In genomic region chr1:1782399-1783221, GRCh38 we compare ENCODE assay signal across 1 cellular context.
A peak's percentile ranks its signal among the peaks of the same experiment; 100 is the strongest.
TF ChIP-seq lines count a peak whose summit lies in the region.

No MANE protein-coding gene starts in this region.

TF ChIP-seq in WTC11, 78 proteins besides CTCF, POLR2A, EP300 and RAD21 (continued from another document and continues in another):
- TF ChIP-seq ATF6 (CRISPR knock-in tag; IDR thresholded peaks at IDR 0.05) (no peak), ZBTB43 (CRISPR knock-in tag; IDR thresholded peaks at IDR 0.05) (0 out of 2 replicates have a peak, but pooled peaks have one; percentile 35), NR1H2 (CRISPR knock-in tag; IDR thresholded peaks at IDR 0.05) (no peak), MLX (CRISPR knock-in tag; IDR thresholded peaks at IDR 0.05) (no peak), ATF2 (CRISPR knock-in tag; IDR thresholded peaks at IDR 0.05; ENCODE audit: borderline replicate concordance, low read depth) (no peak), JAZF1 (CRISPR knock-in tag; IDR thresholded peaks at IDR 0.05) (no peak), FOXK1 (CRISPR knock-in tag; IDR thresholded peaks at IDR 0.05) (peak; percentile 43; the same call in 1 of the 2 replicates), ZSCAN18 (CRISPR knock-in tag; IDR thresholded peaks at IDR 0.05) (no peak), IRF2 (CRISPR knock-in tag; IDR thresholded peaks at IDR 0.05; ENCODE audit: borderline replicate concordance, low read depth) (no peak), FOXP1 (CRISPR knock-in tag; IDR thresholded peaks at IDR 0.05; ENCODE audit: borderline replicate concordance) (no peak), ETV6 (CRISPR knock-in tag; IDR thresholded peaks at IDR 0.05) (no peak), ZBTB21 (CRISPR knock-in tag; IDR thresholded peaks at IDR 0.05; ENCODE audit: borderline replicate concordance) (no peak), ZNF317 (CRISPR knock-in tag; IDR thresholded peaks at IDR 0.05; ENCODE audit: borderline replicate concordance, low read depth) (no peak), CREB1 (CRISPR knock-in tag; IDR thresholded peaks at IDR 0.05) (no peak), ZNF138 (CRISPR knock-in tag; conservative IDR thresholded peaks at IDR 0.05) (no peak), NFATC4 (CRISPR knock-in tag; IDR thresholded peaks at IDR 0.05) (no peak), OVOL2 (CRISPR knock-in tag; IDR thresholded peaks at IDR 0.05; ENCODE audit: borderline replicate concordance) (no peak), ZNF281 (CRISPR knock-in tag; IDR thresholded peaks at IDR 0.05) (0 out of 2 replicates have a peak, but pooled peaks have one; percentile 43), SMAD4 (CRISPR knock-in tag; IDR thresholded peaks at IDR 0.05) (no peak)
- TF ChIP-seq, protein P1, sequence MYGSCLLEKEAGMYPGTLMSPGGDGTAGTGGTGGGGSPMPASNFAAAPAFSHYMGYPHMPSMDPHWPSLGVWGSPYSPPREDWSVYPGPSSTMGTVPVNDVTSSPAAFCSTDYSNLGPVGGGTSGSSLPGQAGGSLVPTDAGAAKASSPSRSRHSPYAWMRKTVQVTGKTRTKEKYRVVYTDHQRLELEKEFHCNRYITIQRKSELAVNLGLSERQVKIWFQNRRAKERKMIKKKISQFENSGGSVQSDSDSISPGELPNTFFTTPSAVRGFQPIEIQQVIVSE (CRISPR knock-in tag; IDR thresholded peaks at IDR 0.05; ENCODE audit: borderline replicate concordance), result no peak
- TF ChIP-seq, protein P2, sequence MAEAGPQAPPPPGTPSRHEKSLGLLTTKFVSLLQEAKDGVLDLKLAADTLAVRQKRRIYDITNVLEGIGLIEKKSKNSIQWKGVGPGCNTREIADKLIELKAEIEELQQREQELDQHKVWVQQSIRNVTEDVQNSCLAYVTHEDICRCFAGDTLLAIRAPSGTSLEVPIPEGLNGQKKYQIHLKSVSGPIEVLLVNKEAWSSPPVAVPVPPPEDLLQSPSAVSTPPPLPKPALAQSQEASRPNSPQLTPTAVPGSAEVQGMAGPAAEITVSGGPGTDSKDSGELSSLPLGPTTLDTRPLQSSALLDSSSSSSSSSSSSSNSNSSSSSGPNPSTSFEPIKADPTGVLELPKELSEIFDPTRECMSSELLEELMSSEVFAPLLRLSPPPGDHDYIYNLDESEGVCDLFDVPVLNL (CRISPR knock-in tag; IDR thresholded peaks at IDR 0.05; ENCODE audit: borderline replicate concordance, low read depth), result no peak
- TF ChIP-seq, protein P3, sequence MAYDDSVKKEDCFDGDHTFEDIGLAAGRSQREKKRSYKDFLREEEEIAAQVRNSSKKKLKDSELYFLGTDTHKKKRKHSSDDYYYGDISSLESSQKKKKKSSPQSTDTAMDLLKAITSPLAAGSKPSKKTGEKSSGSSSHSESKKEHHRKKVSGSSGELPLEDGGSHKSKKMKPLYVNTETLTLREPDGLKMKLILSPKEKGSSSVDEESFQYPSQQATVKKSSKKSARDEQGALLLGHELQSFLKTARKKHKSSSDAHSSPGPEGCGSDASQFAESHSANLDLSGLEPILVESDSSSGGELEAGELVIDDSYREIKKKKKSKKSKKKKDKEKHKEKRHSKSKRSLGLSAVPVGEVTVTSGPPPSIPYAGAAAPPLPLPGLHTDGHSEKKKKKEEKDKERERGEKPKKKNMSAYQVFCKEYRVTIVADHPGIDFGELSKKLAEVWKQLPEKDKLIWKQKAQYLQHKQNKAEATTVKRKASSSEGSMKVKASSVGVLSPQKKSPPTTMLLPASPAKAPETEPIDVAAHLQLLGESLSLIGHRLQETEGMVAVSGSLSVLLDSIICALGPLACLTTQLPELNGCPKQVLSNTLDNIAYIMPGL (CRISPR knock-in tag; IDR thresholded peaks at IDR 0.05), result no peak
- TF ChIP-seq, protein P4, sequence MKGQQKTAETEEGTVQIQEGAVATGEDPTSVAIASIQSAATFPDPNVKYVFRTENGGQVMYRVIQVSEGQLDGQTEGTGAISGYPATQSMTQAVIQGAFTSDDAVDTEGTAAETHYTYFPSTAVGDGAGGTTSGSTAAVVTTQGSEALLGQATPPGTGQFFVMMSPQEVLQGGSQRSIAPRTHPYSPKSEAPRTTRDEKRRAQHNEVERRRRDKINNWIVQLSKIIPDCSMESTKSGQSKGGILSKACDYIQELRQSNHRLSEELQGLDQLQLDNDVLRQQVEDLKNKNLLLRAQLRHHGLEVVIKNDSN (CRISPR knock-in tag; IDR thresholded peaks at IDR 0.05), result peak; percentile 21; the same call in 1 of the 2 replicates
- TF ChIP-seq, protein P5, sequence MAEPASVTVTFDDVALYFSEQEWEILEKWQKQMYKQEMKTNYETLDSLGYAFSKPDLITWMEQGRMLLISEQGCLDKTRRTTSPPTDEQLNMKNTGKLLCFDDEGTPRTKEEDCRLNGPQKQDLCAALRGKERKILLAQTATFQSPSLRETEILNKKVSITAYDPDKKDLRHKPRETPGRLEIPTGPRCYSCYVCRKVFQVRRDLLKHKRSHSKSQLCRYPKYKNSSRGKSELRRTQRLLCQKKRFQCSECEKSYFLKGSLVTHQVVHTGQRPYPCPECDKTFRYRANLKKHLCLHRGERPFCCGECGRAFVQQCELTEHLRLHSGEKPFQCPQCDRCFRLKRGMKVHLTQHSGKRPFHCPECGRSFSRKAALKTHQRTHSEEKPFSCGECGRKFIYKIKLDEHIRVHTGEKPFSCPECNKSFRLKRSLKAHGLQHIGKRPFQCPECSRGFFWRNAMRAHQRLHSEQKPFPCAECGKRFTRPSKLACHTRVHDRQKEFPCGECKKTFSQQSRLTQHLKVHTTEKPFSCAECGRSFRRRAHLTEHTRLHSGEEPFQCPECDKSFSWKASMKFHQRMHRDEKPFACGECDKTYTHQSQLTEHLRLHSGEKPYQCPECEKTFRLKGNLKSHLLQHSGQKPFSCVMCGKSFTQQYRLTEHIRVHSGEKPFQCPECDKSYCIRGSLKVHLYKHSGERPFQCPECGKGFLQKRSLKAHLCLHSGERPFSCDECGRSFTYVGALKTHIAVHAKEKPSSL (CRISPR knock-in tag; conservative IDR thresholded peaks at IDR 0.05), result no peak
- TF ChIP-seq, protein P6, sequence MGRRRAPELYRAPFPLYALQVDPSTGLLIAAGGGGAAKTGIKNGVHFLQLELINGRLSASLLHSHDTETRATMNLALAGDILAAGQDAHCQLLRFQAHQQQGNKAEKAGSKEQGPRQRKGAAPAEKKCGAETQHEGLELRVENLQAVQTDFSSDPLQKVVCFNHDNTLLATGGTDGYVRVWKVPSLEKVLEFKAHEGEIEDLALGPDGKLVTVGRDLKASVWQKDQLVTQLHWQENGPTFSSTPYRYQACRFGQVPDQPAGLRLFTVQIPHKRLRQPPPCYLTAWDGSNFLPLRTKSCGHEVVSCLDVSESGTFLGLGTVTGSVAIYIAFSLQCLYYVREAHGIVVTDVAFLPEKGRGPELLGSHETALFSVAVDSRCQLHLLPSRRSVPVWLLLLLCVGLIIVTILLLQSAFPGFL (CRISPR knock-in tag; IDR thresholded peaks at IDR 0.05; ENCODE audit: borderline replicate concordance), result no peak
- TF ChIP-seq, protein P7, sequence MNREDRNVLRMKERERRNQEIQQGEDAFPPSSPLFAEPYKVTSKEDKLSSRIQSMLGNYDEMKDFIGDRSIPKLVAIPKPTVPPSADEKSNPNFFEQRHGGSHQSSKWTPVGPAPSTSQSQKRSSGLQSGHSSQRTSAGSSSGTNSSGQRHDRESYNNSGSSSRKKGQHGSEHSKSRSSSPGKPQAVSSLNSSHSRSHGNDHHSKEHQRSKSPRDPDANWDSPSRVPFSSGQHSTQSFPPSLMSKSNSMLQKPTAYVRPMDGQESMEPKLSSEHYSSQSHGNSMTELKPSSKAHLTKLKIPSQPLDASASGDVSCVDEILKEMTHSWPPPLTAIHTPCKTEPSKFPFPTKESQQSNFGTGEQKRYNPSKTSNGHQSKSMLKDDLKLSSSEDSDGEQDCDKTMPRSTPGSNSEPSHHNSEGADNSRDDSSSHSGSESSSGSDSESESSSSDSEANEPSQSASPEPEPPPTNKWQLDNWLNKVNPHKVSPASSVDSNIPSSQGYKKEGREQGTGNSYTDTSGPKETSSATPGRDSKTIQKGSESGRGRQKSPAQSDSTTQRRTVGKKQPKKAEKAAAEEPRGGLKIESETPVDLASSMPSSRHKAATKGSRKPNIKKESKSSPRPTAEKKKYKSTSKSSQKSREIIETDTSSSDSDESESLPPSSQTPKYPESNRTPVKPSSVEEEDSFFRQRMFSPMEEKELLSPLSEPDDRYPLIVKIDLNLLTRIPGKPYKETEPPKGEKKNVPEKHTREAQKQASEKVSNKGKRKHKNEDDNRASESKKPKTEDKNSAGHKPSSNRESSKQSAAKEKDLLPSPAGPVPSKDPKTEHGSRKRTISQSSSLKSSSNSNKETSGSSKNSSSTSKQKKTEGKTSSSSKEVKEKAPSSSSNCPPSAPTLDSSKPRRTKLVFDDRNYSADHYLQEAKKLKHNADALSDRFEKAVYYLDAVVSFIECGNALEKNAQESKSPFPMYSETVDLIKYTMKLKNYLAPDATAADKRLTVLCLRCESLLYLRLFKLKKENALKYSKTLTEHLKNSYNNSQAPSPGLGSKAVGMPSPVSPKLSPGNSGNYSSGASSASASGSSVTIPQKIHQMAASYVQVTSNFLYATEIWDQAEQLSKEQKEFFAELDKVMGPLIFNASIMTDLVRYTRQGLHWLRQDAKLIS (CRISPR knock-in tag; IDR thresholded peaks at IDR 0.05; ENCODE audit: borderline replicate concordance), result no peak
